1 cellular context compared by ENCODE assay signal in the genomic region with DNA sequence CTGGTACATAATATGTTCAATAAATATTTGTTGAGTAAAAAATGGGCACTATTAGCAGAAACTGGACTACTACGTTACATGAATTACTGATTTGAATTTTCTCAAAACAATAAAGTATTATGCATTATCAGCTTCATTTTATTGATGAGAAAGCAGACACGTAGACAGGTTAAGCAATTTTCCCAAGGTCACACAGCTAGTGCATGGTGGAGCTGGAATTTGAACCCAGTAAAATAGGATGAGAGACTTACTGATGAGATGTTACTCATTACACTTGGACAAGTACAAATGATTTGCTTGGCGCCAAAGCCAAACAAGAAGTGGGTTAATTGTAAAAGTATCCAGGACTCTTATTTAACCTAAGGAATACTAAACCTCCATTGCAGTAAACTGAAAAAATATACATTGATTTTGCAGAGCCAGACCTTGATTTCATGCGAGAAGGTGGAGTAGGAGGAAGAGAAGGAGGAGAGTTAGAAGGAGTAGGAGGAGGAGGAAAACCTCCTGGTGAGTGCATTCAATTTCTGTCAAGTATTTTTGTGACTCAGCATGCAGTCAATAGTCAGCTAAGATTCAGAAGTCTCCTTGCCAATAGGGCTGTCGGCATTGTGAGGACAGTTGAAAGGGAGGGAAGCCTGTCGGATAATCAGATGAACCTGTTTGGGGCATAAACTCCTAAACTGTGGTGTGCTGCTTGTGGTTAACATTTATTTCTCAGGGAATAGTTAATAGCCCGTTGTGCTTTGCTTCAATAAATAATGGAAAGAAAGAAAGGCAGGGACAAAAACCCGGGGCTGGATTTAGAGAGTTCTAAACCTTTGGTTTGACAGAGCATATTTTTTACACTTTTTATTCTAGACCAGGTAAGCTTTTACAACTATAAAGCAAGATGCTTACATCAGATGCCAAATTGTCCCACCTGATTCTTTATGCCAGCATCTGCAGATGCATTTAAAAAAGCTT.
A peak's percentile ranks its signal among the peaks of the same experiment; 100 is the strongest.
TF ChIP-seq lines count a peak whose summit lies in the region.

No MANE protein-coding gene starts in this region.

TF ChIP-seq in GM23338, 12 proteins besides CTCF, POLR2A, EP300 and RAD21:
- TF ChIP-seq, protein P1, sequence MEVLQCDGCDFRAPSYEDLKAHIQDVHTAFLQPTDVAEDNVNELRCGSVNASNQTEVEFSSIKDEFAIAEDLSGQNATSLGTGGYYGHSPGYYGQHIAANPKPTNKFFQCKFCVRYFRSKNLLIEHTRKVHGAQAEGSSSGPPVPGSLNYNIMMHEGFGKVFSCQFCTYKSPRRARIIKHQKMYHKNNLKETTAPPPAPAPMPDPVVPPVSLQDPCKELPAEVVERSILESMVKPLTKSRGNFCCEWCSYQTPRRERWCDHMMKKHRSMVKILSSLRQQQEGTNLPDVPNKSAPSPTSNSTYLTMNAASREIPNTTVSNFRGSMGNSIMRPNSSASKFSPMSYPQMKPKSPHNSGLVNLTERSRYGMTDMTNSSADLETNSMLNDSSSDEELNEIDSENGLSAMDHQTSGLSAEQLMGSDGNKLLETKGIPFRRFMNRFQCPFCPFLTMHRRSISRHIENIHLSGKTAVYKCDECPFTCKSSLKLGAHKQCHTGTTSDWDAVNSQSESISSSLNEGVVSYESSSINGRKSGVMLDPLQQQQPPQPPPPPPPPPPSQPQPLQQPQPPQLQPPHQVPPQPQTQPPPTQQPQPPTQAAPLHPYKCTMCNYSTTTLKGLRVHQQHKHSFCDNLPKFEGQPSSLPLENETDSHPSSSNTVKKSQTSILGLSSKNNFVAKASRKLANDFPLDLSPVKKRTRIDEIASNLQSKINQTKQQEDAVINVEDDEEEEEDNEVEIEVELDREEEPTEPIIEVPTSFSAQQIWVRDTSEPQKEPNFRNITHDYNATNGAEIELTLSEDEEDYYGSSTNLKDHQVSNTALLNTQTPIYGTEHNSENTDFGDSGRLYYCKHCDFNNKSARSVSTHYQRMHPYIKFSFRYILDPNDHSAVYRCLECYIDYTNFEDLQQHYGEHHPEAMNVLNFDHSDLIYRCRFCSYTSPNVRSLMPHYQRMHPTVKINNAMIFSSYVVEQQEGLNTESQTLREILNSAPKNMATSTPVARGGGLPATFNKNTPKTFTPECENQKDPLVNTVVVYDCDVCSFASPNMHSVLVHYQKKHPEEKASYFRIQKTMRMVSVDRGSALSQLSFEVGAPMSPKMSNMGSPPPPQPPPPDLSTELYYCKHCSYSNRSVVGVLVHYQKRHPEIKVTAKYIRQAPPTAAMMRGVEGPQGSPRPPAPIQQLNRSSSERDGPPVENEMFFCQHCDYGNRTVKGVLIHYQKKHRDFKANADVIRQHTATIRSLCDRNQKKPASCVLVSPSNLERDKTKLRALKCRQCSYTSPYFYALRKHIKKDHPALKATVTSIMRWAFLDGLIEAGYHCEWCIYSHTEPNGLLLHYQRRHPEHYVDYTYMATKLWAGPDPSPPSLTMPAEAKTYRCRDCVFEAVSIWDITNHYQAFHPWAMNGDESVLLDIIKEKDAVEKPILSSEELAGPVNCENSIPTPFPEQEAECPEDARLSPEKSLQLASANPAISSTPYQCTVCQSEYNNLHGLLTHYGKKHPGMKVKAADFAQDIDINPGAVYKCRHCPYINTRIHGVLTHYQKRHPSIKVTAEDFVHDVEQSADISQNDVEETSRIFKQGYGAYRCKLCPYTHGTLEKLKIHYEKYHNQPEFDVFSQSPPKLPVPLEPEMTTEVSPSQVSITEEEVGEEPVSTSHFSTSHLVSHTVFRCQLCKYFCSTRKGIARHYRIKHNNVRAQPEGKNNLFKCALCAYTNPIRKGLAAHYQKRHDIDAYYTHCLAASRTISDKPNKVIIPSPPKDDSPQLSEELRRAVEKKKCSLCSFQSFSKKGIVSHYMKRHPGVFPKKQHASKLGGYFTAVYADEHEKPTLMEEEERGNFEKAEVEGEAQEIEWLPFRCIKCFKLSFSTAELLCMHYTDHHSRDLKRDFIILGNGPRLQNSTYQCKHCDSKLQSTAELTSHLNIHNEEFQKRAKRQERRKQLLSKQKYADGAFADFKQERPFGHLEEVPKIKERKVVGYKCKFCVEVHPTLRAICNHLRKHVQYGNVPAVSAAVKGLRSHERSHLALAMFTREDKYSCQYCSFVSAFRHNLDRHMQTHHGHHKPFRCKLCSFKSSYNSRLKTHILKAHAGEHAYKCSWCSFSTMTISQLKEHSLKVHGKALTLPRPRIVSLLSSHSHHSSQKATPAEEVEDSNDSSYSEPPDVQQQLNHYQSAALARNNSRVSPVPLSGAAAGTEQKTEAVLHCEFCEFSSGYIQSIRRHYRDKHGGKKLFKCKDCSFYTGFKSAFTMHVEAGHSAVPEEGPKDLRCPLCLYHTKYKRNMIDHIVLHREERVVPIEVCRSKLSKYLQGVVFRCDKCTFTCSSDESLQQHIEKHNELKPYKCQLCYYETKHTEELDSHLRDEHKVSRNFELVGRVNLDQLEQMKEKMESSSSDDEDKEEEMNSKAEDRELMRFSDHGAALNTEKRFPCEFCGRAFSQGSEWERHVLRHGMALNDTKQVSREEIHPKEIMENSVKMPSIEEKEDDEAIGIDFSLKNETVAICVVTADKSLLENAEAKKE (CRISPR knock-in tag; IDR thresholded peaks at IDR 0.05), result peak; percentile 56; the same call in 1 of the 2 replicates
- TF ChIP-seq EZH2 (IDR thresholded peaks at IDR 0.05; ENCODE audit: low read depth, unreplicated experiment) (no peak), CREB1 (CRISPR knock-in tag; IDR thresholded peaks at IDR 0.05; ENCODE audit: low read depth) (no peak)
- TF ChIP-seq, protein P2, sequence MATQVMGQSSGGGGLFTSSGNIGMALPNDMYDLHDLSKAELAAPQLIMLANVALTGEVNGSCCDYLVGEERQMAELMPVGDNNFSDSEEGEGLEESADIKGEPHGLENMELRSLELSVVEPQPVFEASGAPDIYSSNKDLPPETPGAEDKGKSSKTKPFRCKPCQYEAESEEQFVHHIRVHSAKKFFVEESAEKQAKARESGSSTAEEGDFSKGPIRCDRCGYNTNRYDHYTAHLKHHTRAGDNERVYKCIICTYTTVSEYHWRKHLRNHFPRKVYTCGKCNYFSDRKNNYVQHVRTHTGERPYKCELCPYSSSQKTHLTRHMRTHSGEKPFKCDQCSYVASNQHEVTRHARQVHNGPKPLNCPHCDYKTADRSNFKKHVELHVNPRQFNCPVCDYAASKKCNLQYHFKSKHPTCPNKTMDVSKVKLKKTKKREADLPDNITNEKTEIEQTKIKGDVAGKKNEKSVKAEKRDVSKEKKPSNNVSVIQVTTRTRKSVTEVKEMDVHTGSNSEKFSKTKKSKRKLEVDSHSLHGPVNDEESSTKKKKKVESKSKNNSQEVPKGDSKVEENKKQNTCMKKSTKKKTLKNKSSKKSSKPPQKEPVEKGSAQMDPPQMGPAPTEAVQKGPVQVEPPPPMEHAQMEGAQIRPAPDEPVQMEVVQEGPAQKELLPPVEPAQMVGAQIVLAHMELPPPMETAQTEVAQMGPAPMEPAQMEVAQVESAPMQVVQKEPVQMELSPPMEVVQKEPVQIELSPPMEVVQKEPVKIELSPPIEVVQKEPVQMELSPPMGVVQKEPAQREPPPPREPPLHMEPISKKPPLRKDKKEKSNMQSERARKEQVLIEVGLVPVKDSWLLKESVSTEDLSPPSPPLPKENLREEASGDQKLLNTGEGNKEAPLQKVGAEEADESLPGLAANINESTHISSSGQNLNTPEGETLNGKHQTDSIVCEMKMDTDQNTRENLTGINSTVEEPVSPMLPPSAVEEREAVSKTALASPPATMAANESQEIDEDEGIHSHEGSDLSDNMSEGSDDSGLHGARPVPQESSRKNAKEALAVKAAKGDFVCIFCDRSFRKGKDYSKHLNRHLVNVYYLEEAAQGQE (IDR thresholded peaks at IDR 0.05; ENCODE audit: unreplicated experiment), result no peak
